In genomic region chr2:62410015-62410453, GRCh38 we compare ENCODE assay signal across 11 cellular contexts.
DNase-seq lines count a peak whose midpoint lies in the region; ATAC-seq and TF ChIP-seq lines count a peak whose summit lies in the region.
"Had no signal": no experiment of that assay in that cellular context is flagged by ENCODE, and none has a peak within 500 bp of the region (broad histone marks: within the 10 kb centered on the region; RNA-seq: fewer than 3 reads in every experiment).

No MANE protein-coding gene starts in this region.

- peak in 1 of 2 experiments; percentile 49; a peak in 2 of 4 replicates for TF ChIP-seq CTCF in GM23338 (conservative IDR thresholded peaks at IDR 0.05; ENCODE audit: low read depth in 2 of 2)
- no peak for TF ChIP-seq CTCF in nephron progenitor cell (IDR thresholded peaks at IDR 0.05)

- H3F3A ChIP-seq in GM23338 (replicated peaks; ENCODE audit: low read depth) = 0 out of 2 replicates have a peak, but pooled peaks cover 7% of the 10 kb centered on the region

- H3K4me1 Mint-ChIP-seq in GM23338 (peaks cover 20% of the 10 kb centered on the region), nephron progenitor cell (peaks cover 54% of the 10 kb centered on the region)
- H3K4me1 Mint-ChIP-seq in activated T-helper 17 cell treated with anti-CD3 and anti-CD28 coated beads, Interleukin-2, amount 50 U/mL, for 72 hours = no peaks in the 10 kb centered on the region

- H2AFZ ChIP-seq in GM23338 = no peak overlapping the region

- H3K9me3 Mint-ChIP-seq in GM23338 (peaks cover 14% of the 10 kb centered on the region; the same call in 2 of the 3 replicates), nephron progenitor cell (no peaks in the 10 kb centered on the region)
- H3K9me3 Mint-ChIP-seq in activated T-helper 17 cell treated with anti-CD3 and anti-CD28 coated beads, Interleukin-2, amount 50 U/mL, for 72 hours = no peaks in the 10 kb centered on the region
- H3K9me3 Mint-ChIP-seq: IgD-negative memory B cell had no signal

- no peaks in the 10 kb centered on the region for H3K36me3 ChIP-seq in BLaER1
- no peaks in the 10 kb centered on the region for H3K36me3 ChIP-seq in GM23338 (ENCODE audit: insufficient read depth)
- H3K36me3 ChIP-seq: adrenal gland, thoracic aorta had no signal

- H3K4me1 ChIP-seq in BLaER1 = peaks cover 43% of the 10 kb centered on the region
- H3K4me1 ChIP-seq in GM23338 (ENCODE audit: insufficient read depth) = peaks cover 23% of the 10 kb centered on the region

- H3K36me3 Mint-ChIP-seq in GM23338 (ENCODE audit: low read depth) = peaks cover 12% of the 10 kb centered on the region
- no peaks in the 10 kb centered on the region for H3K36me3 Mint-ChIP-seq in activated T-helper 17 cell treated with anti-CD3 and anti-CD28 coated beads, Interleukin-2, amount 50 U/mL, for 72 hours (ENCODE audit: low read depth)
- no peaks in the 10 kb centered on the region for H3K36me3 Mint-ChIP-seq in nephron progenitor cell (ENCODE audit: low read depth)
- H3K36me3 Mint-ChIP-seq: IgD-negative memory B cell had no signal

- no peak for ATAC-seq in GM23338
- peak; percentile 4 for ATAC-seq in activated T-helper 17 cell treated with anti-CD3 and anti-CD28 coated beads, Interleukin-2, amount 50 U/mL, for 72 hours (replicated peaks)
- no peak for ATAC-seq in HG03457 (IDR thresholded peaks at IDR 0.05; ENCODE audit: unreplicated experiment)
- ATAC-seq in GM21619 (IDR thresholded peaks at IDR 0.05; ENCODE audit: unreplicated experiment) = no peak

- H3K27ac Mint-ChIP-seq in GM23338 = peak overlapping the region; percentile 68
- H3K27ac Mint-ChIP-seq in activated T-helper 17 cell treated with anti-CD3 and anti-CD28 coated beads, Interleukin-2, amount 50 U/mL, for 72 hours = no peak overlapping the region
- no peak overlapping the region for H3K27ac Mint-ChIP-seq in nephron progenitor cell

- H3K9me3 ChIP-seq in BLaER1 = no peaks in the 10 kb centered on the region
- H3K9me3 ChIP-seq: adrenal gland, thoracic aorta had no signal

- no peak overlapping the region for H3K4me3 Mint-ChIP-seq in GM23338
- H3K4me3 Mint-ChIP-seq in activated T-helper 17 cell treated with anti-CD3 and anti-CD28 coated beads, Interleukin-2, amount 50 U/mL, for 72 hours = no peak overlapping the region
- no peak overlapping the region for H3K4me3 Mint-ChIP-seq in nephron progenitor cell
- H3K4me3 Mint-ChIP-seq: IgD-negative memory B cell had no signal

- DNase-seq in GM23338 (ENCODE audit: low spot score) (peak; percentile 24), inferior parietal cortex (ENCODE audit: extremely low spot score) (peak; percentile 63), NCI-H2081 (lab: John Stamatoyannopoulos, UW) (no peak), nephron progenitor cell (no peak)

- H3K27me3 Mint-ChIP-seq in GM23338 (ENCODE audit: insufficient read depth, low read depth, poor library complexity) = peaks cover 13% of the 10 kb centered on the region
- H3K27me3 Mint-ChIP-seq in activated T-helper 17 cell treated with anti-CD3 and anti-CD28 coated beads, Interleukin-2, amount 50 U/mL, for 72 hours = no peaks in the 10 kb centered on the region
- H3K27me3 Mint-ChIP-seq in nephron progenitor cell (ENCODE audit: low read depth, poor library complexity) = peaks cover 5% of the 10 kb centered on the region
- H3K27me3 Mint-ChIP-seq: IgD-negative memory B cell had no signal

- H3K4me2 ChIP-seq in BLaER1 (peak overlapping the region; percentile 81), GM23338 (no peak overlapping the region)

- H3K4me3 ChIP-seq in BLaER1 (no peak overlapping the region), GM23338 (no peak overlapping the region)
- H3K4me3 ChIP-seq: adrenal gland, thoracic aorta had no signal

- no peaks in the 10 kb centered on the region for H3K27me3 ChIP-seq in BLaER1
- no peaks in the 10 kb centered on the region for H3K27me3 ChIP-seq in GM23338 (ENCODE audit: insufficient read depth)
- H3K27me3 ChIP-seq: adrenal gland had no signal

- H3K9ac ChIP-seq in BLaER1 = peak overlapping the region; percentile 75; the same call in 1 of the 2 replicates

- no peaks in the 10 kb centered on the region for H3K79me2 ChIP-seq in GM23338 (replicated peaks; ENCODE audit: insufficient read depth)

- H3K27ac ChIP-seq in BLaER1 (peak overlapping the region; percentile 84), GM23338 (ENCODE audit: low read depth) (no peak overlapping the region)

- 0 out of 2 replicates have a peak, but pooled peaks cover 9% of the 10 kb centered on the region for H3K9me2 ChIP-seq in GM23338 (ENCODE audit: insufficient read depth)

- H4K20me1 ChIP-seq in BLaER1 (no peaks in the 10 kb centered on the region), GM23338 (replicated peaks; ENCODE audit: insufficient read depth) (no peaks in the 10 kb centered on the region)

TF ChIP-seq in GM23338, 12 proteins besides CTCF, POLR2A, EP300 and RAD21 (continues in another document):
- no peak for TF ChIP-seq EZH2 (IDR thresholded peaks at IDR 0.05; ENCODE audit: low read depth, unreplicated experiment)
- no peak for TF ChIP-seq ETS1 (IDR thresholded peaks at IDR 0.05)
- TF ChIP-seq EZH2phosphoT487 (IDR thresholded peaks at IDR 0.05; ENCODE audit: unreplicated experiment) = no peak
- TF ChIP-seq ZNF331 (CRISPR knock-in tag; IDR thresholded peaks at IDR 0.05; ENCODE audit: low read depth) = no peak
- no peak for TF ChIP-seq JUNB (IDR thresholded peaks at IDR 0.05; ENCODE audit: unreplicated experiment)
- TF ChIP-seq ZNF462 (CRISPR knock-in tag; IDR thresholded peaks at IDR 0.05) = no peak
- TF ChIP-seq POLR2AphosphoS5 (IDR thresholded peaks at IDR 0.05; ENCODE audit: low read depth) = no peak

Comparison
In these comparisons a context has a peak if more than half of its experiments do, and no peak if none do; other contexts are left out.
1. DNase-seq: peak in GM23338 (single experiment) and inferior parietal cortex (single experiment); none in NCI-H2081 (0 of 2) and nephron progenitor cell (single experiment).